Comparison of ENCODE assay signal across 20 cellular contexts in the genomic region with DNA sequence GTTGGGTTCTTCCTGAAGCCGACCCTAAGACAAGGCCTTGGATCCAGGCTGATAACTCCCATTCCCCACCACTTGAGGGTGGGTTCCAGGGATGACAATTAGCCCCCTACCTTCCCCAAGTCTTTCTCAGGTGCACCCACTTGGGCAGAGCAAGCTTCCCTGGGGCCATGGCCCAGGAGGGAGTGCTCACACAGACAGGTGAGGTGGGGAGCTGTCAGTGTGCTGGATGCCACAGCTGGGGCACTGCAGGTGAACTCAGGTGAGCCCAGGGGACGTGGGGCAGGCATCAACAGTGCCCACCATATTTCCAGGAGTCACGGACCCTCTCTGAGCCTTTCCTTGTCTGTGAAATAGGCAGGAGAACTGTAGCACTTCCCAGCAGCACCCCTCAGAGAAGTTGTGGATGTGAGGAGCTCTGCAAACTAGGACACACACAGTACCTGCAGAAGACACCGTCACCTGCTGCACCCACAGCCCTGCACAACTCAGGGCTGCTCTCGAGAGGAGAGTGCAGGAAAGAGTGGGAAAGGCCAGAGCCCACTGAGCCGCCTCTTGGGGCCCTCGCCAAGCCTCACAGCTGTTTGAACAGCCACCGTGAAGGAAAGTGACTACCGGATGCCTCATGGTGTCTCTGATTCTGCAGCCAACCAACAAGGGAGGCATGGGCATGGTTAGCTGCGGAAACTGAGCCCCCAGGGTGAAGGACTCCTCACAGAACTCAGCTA. TPM values are rescaled to one million over a fixed set of nuclear protein-coding genes. Genes with fewer than 3 reads are reported as not detected.
A peak's percentile ranks its signal among the peaks of the same experiment; 100 is the strongest.
DNase-seq lines count a peak whose midpoint lies in the region; ATAC-seq and TF ChIP-seq lines count a peak whose summit lies in the region.
"Had no signal": no experiment of that assay in that cellular context is flagged by ENCODE, and none has a peak within 500 bp of the region (broad histone marks: within the 10 kb centered on the region; RNA-seq: fewer than 3 reads in every experiment).

No MANE protein-coding gene starts in this region.

- H3K27me3 ChIP-seq in left ventricle myocardium inferior (ENCODE audit: low read depth) (no peaks in the 10 kb centered on the region), suprapubic skin (no peaks in the 10 kb centered on the region), HAP-1 (ENCODE audit: low read depth) (no peaks in the 10 kb centered on the region)
- H3K27me3 ChIP-seq: testis had no signal

- TF ChIP-seq EP300 in suprapubic skin (IDR thresholded peaks at IDR 0.05) = no peak

- H3K36me3 ChIP-seq in left ventricle myocardium inferior = no peaks in the 10 kb centered on the region
- H3K36me3 ChIP-seq in suprapubic skin = no peaks in the 10 kb centered on the region
- H3K36me3 ChIP-seq in HAP-1 (replicated peaks) = no peaks in the 10 kb centered on the region

- intact Hi-C loops in left ventricle myocardium inferior (cut with micrococcal nuclease) (no loop called here), Right ventricle myocardium superior (cut with DNase I) (no loop called here)

- H3K9me3 ChIP-seq in left ventricle myocardium inferior (replicated peaks) = peaks cover 5% of the 10 kb centered on the region
- no peaks in the 10 kb centered on the region for H3K9me3 ChIP-seq in suprapubic skin
- no peaks in the 10 kb centered on the region for H3K9me3 ChIP-seq in HAP-1
- H3K9me3 ChIP-seq: testis had no signal

- no peak for DNase-seq in left ventricle myocardium inferior
- DNase-seq in Right ventricle myocardium superior = no peak
- peak; percentile 45 for DNase-seq in myocyte (ENCODE audit: low read depth)
- DNase-seq in suprapubic skin (ENCODE audit: low spot score in 2 of 2) = peak; percentile 54 to 55
- no peak for DNase-seq in HAP-1 (ENCODE audit: low spot score in 2 of 2)
- no peak for DNase-seq in EL
- DNase-seq in NCI-H187 (lab: John Stamatoyannopoulos, UW) = no peak
- DNase-seq: activated T-cell treated with anti-CD3 and anti-CD28 coated beads, Interleukin-2, amount 50 U/mL, for 72 hours; aorta; effector CD4-positive, alpha-beta T cell; GM23248; KG1; MV-4-11; NCI-H1930; NCI-H226; NCI-H774; testis had no signal

- in situ Hi-C loops in HAP-1 (cut with MboI; ENCODE audit: low sequenced_read_pairs) = no loop called here

- no peak overlapping the region for H3K4me3 ChIP-seq in left ventricle myocardium inferior
- H3K4me3 ChIP-seq in suprapubic skin = no peak overlapping the region
- no peak overlapping the region for H3K4me3 ChIP-seq in HAP-1
- H3K4me3 ChIP-seq: GM23248, testis had no signal

- H3K27ac ChIP-seq in left ventricle myocardium inferior (replicated peaks) = peak overlapping the region; percentile 32
- peak overlapping the region; percentile 81 for H3K27ac ChIP-seq in VCaP
- H3K27ac ChIP-seq in suprapubic skin = no peak overlapping the region
- H3K27ac ChIP-seq: GM23248, testis had no signal

- TF ChIP-seq CTCF in left ventricle myocardium inferior (IDR thresholded peaks at IDR 0.05; ENCODE audit: borderline replicate concordance) (no peak), VCaP (conservative IDR thresholded peaks at IDR 0.05) (no peak), suprapubic skin (IDR thresholded peaks at IDR 0.05) (no peak)

- H3K4me1 ChIP-seq in left ventricle myocardium inferior = peaks cover 90% of the 10 kb centered on the region
- peaks cover 77% of the 10 kb centered on the region for H3K4me1 ChIP-seq in suprapubic skin
- no peaks in the 10 kb centered on the region for H3K4me1 ChIP-seq in HAP-1

- TF ChIP-seq POLR2A in suprapubic skin (IDR thresholded peaks at IDR 0.05) = no peak

- WGBS in suprapubic skin = 38% methylated on average over 6 of the region's 10 CpGs

- no peak for ATAC-seq in Right ventricle myocardium superior (ENCODE audit: poor library complexity)
- ATAC-seq: activated CD4-positive, CD25-positive, alpha-beta regulatory T cell treated with anti-CD3 and anti-CD28 coated beads, Interleukin-2, amount 50 U/mL, for 24 hours; activated T-cell treated with anti-CD3 and anti-CD28 coated beads, Interleukin-2, amount 50 U/mL, for 72 hours; esophagus mucosa had no signal

RNA-seq across cellular contexts. Expression of a gene that starts 17.8 kb away (rescaled TPM):
- total RNA-seq in left ventricle myocardium inferior (34.4 TPM), Right ventricle myocardium superior (27.0 TPM), myocyte (38.8 and 48.5 TPM in 2 replicates), suprapubic skin (10 to 100 TPM; 55.7 to 71.8 (median 66.8) TPM)
- polyA plus RNA-seq in myocyte (2012) = 158 TPM

Comparison
In these comparisons a context has a peak if more than half of its experiments do, and no peak if none do; other contexts are left out.
1. DNase-seq: peak in myocyte (single experiment) and suprapubic skin (2 of 2); none in left ventricle myocardium inferior (single experiment), Right ventricle myocardium superior (single experiment), HAP-1 (0 of 2), EL (single experiment) and NCI-H187 (0 of 2).